Comparison of ENCODE assay signal across 22 cellular contexts in genomic region chr17:65567566-65567965, GRCh38. TPM values are rescaled to one million over a fixed set of nuclear protein-coding genes. Genes with fewer than 3 reads are reported as not detected.
DNase-seq lines count a peak whose midpoint lies in the region; ATAC-seq, FAIRE-seq and TF ChIP-seq lines count a peak whose summit lies in the region.
"Had no signal": no experiment of that assay in that cellular context is flagged by ENCODE, and none has a peak within 500 bp of the region (broad histone marks: within the 10 kb centered on the region; RNA-seq: fewer than 3 reads in every experiment).

No MANE protein-coding gene starts in this region.

- H3K27me3 ChIP-seq in GM12878 (replicated peaks in 1 of 2; ENCODE audit: control insufficient read depth in 2 of 2, insufficient read depth in 2 of 2, low read length in 1 of 2) (no peaks in the 10 kb centered on the region), mammary epithelial cell (ENCODE audit: insufficient read depth, low read length) (no peaks in the 10 kb centered on the region)

- peak; percentile 64 for ATAC-seq in GM12878
- peak; percentile 27 to 42 for ATAC-seq in naive B cell (ENCODE audit: low read depth in 2 of 2)
- no peak for ATAC-seq in GM21367 (IDR thresholded peaks at IDR 0.05; ENCODE audit: unreplicated experiment)
- ATAC-seq: HepG2 had no signal

- peak overlapping the region in 1 of 6 donors; percentile 12 for H3K27ac Mint-ChIP-seq in naive B cell
- H3K27ac Mint-ChIP-seq: CD4-positive, alpha-beta T cell; IgD-negative memory B cell had no signal

- peak overlapping the region in 1 of 8 donors; percentile 70 for H3K4me3 Mint-ChIP-seq in naive B cell
- H3K4me3 Mint-ChIP-seq: CD4-positive, alpha-beta T cell had no signal

- peaks cover 0 to 1% (median 0%) of the 10 kb centered on the region in 7 donors for H3K9me3 Mint-ChIP-seq in naive B cell
- H3K9me3 Mint-ChIP-seq: CD4-positive, alpha-beta T cell; IgD-negative memory B cell had no signal

- H3K27me3 Mint-ChIP-seq in naive B cell: peaks cover 3 to 40% (median 9%) of the 10 kb centered on the region in 3 donors
- H3K27me3 Mint-ChIP-seq: CD4-positive, alpha-beta T cell had no signal

- FAIRE-seq in GM12891 (lab: Jason Lieb, UNC) (no peak), GM12878 (lab: Jason Lieb, UNC) (no peak)
- FAIRE-seq: A204.1, D721Med, GM12892, GM18507, HepG2 had no signal

- dilution Hi-C loops in mammary epithelial cell (cut with HindIII; ENCODE audit: low sequenced_read_pairs): no loop called here

- intact Hi-C loops in GM12878 (cut with micrococcal nuclease; ENCODE audit: unreplicated experiment): loop anchor here (5.0 to 10.0 kb wide), 2 partner anchors 227 to 350 kb away; no protein-coding TSS in a partner anchor
- intact Hi-C loops in mammary epithelial cell (cut with micrococcal nuclease): no loop called here

- H3K36me3 Mint-ChIP-seq in naive B cell: no peaks in the 10 kb centered on the region
- H3K36me3 Mint-ChIP-seq: IgD-negative memory B cell had no signal

- RAD21 ChIA-PET in GM12878 (lab: Charles Lee; ENCODE audit: unreplicated experiment): interaction anchor here (0.7 to 1.5 kb wide), 5 partner anchors 124 to 338 kb away, joined by 3 to 4 read pairs (median 3); no protein-coding TSS in a partner anchor

- BruUV-seq in GM12878 (replicated peaks; lab: Mats Ljungman, UMichigan): no TSS peak
- BruUV-seq in mammary epithelial cell (replicated peaks; lab: Mats Ljungman, UMichigan): no TSS peak

- H3K79me2 ChIP-seq in GM12878 (ENCODE audit: control insufficient read depth, insufficient read depth, low read length) (no peaks in the 10 kb centered on the region), mammary epithelial cell (ENCODE audit: insufficient read depth, low read length) (no peaks in the 10 kb centered on the region)

- H4K20me1 ChIP-seq in GM12878 (ENCODE audit: control insufficient read depth, insufficient read depth) (no peaks in the 10 kb centered on the region), mammary epithelial cell (ENCODE audit: insufficient read depth, low read length) (no peaks in the 10 kb centered on the region)

- H3K4me1 Mint-ChIP-seq in naive B cell: peaks cover 9 to 50% (median 10%) of the 10 kb centered on the region in 3 donors

- no peak overlapping the region; the same call in 1 of the 2 replicates for H3K4me2 ChIP-seq in GM12878 (ENCODE audit: control insufficient read depth, insufficient read depth)
- H3K4me2 ChIP-seq in mammary epithelial cell (ENCODE audit: insufficient read depth, low read depth, low read length): no peak overlapping the region

- TF ChIP-seq RAD21 in GM12878 (IDR thresholded peaks at IDR 0.05; ENCODE audit: insufficient read depth, low read depth, low read length): no peak

- H3K9me3 ChIP-seq in GM12878 (replicated peaks; ENCODE audit: control insufficient read depth, insufficient read depth, low read length): no peaks in the 10 kb centered on the region; the same call in 2 of the 3 replicates
- no peaks in the 10 kb centered on the region for H3K9me3 ChIP-seq in mammary epithelial cell (replicated peaks; ENCODE audit: insufficient read depth, low read length)
- H3K9me3 ChIP-seq: BE2C, Caco-2, HAP-1 had no signal

- in situ Hi-C loops in GM12878 (cut with MboI): loop anchor here (25.0 kb wide), 1 partner anchor 605 kb away; no protein-coding TSS in a partner anchor
- in situ Hi-C loops in mammary epithelial cell (cut with MboI; ENCODE audit: low sequenced_read_pairs in 2 of 2): no loop called here

- H3K4me3 ChIP-seq in GM12878 (no peak overlapping the region), mammary epithelial cell (replicated peaks in 1 of 3; ENCODE audit: insufficient read depth in 1 of 3, low read depth in 2 of 3, low read length in 3 of 3) (no peak overlapping the region), coronary artery (no peak overlapping the region)
- H3K4me3 ChIP-seq: HAP-1 had no signal

- no peak overlapping the region; the same call in 1 of the 2 replicates for H3K9ac ChIP-seq in GM12878 (ENCODE audit: control insufficient read depth, insufficient read depth, low read length)
- H3K9ac ChIP-seq in mammary epithelial cell (ENCODE audit: insufficient read depth, low read length): no peak overlapping the region

- H3K27ac ChIP-seq in GM12878 (ENCODE audit: control insufficient read depth, insufficient read depth) (peak overlapping the region; percentile 28; the same call in 1 of the 2 replicates), mammary epithelial cell (ENCODE audit: insufficient read depth, low read depth, low read length) (no peak overlapping the region), coronary artery (no peak overlapping the region)

- SMC1A ChIA-PET in GM12878 (lab: Charles Lee; ENCODE audit: uncharacterized antibody, unreplicated experiment): interaction anchor here (0.7 to 2.9 kb wide), 7 partner anchors 9 to 518 kb away, joined by 3 to 8 read pairs (median 3); no protein-coding TSS in a partner anchor

- peak; percentile 52 to 59; a peak in 2 of 4 replicates for TF ChIP-seq EP300 in GM12878 (IDR thresholded peaks at IDR 0.05; ENCODE audit: borderline replicate concordance in 1 of 2, control insufficient read depth in 1 of 2, low read depth in 2 of 2, low read length in 2 of 2)

- POLR2A ChIA-PET in GM12878 (lab: Charles Lee): interaction anchor here (1.0 to 1.8 kb wide), 2 partner anchors 8 to 10 kb away, joined by 3 to 6 read pairs; no protein-coding TSS in a partner anchor

- TF ChIP-seq POLR2A in GM12891 (IDR thresholded peaks at IDR 0.05; ENCODE audit: low read depth, low read length): no peak
- no peak for TF ChIP-seq POLR2A in GM12878 (IDR thresholded peaks at IDR 0.05; ENCODE audit: low read depth, low read length)

- H3K36me3 ChIP-seq in GM12878 (ENCODE audit: control insufficient read depth in 2 of 2, insufficient read depth in 2 of 2, low read length in 1 of 2) (no peaks in the 10 kb centered on the region), mammary epithelial cell (ENCODE audit: insufficient read depth, low read length) (no peaks in the 10 kb centered on the region)
- H3K36me3 ChIP-seq: BE2C, HAP-1 had no signal

- CTCF ChIA-PET in GM12878 (lab: Yijun Ruan, JAX): interaction anchor here (0.5 to 1.2 kb wide), 5 partner anchors 11 to 381 kb away, joined by 3 to 6 read pairs (median 3); no protein-coding TSS in a partner anchor
- CTCF ChIA-PET in mammary epithelial cell (lab: Charles Lee; ENCODE audit: low non-redundant PET): no interaction called here

- no peak for TF ChIP-seq CTCF in GM12878 (IDR thresholded peaks at IDR 0.05 in 2 of 3, conservative IDR thresholded peaks at IDR 0.05 in 1 of 3; ENCODE audit: control insufficient read depth in 2 of 3, extremely low read depth in 1 of 3, insufficient read depth in 1 of 3, low read depth in 3 of 3, low read length in 3 of 3)
- no peak for TF ChIP-seq CTCF in mammary epithelial cell (conservative IDR thresholded peaks at IDR 0.05 in 1 of 2, IDR thresholded peaks at IDR 0.05 in 1 of 2; ENCODE audit: extremely low read depth in 1 of 2, insufficient read depth in 1 of 2, low read depth in 1 of 2, low read length in 2 of 2)
- TF ChIP-seq CTCF in coronary artery (IDR thresholded peaks at IDR 0.05): no peak

- DNase-seq in GM12891 (ENCODE audit: insufficient read length, low spot score): no peak
- no peak for DNase-seq in GM12878 (ENCODE audit: low read depth, low spot score)
- no peak for DNase-seq in naive B cell
- DNase-seq in mammary epithelial cell: no peak
- DNase-seq in coronary artery (ENCODE audit: low spot score): no peak
- DNase-seq in activated T-cell treated with anti-CD3 and anti-CD28 coated beads for 4 hours: no peak
- DNase-seq: ACHN; BE2C; C1 segment of cervical spinal cord; Caco-2; CD4-positive, alpha-beta T cell; DMS79; GDM1; KBM-7 had no signal

- peaks cover 42% of the 10 kb centered on the region for H3K4me1 ChIP-seq in GM12878 (ENCODE audit: control insufficient read depth, insufficient read depth, low read length)
- H3K4me1 ChIP-seq in mammary epithelial cell (ENCODE audit: insufficient read depth, low read length): no peaks in the 10 kb centered on the region
- H3K4me1 ChIP-seq: BE2C, HAP-1 had no signal

- H2AFZ ChIP-seq in GM12878 (ENCODE audit: control insufficient read depth, low read depth, low read length): peak overlapping the region; percentile 26; the same call in 1 of the 2 replicates
- no peak overlapping the region for H2AFZ ChIP-seq in mammary epithelial cell (ENCODE audit: low read depth, low read length)

- WGBS in GM12878 (ENCODE audit: insufficient coverage, insufficient replicate concordance, low lambda C conversion rate, missing lambda C conversion rate): 5% methylated on average over 12 of the region's 12 CpGs
- WGBS in mammary epithelial cell (ENCODE audit: low coverage, missing lambda C conversion rate): 86% methylated on average over 11 of the region's 12 CpGs

TF ChIP-seq in GM12891, 5 proteins besides CTCF, POLR2A, EP300 and RAD21 (continues in another document):
- TF ChIP-seq POU2F2 (IDR thresholded peaks at IDR 0.05; ENCODE audit: low read depth, low read length): no peak
- TF ChIP-seq SPI1 (IDR thresholded peaks at IDR 0.05; ENCODE audit: low read depth, low read length): peak; percentile 76

TF ChIP-seq in GM12878, 131 proteins besides CTCF, POLR2A, EP300 and RAD21 (continues in another document):
- TF ChIP-seq NR2F1 (conservative IDR thresholded peaks at IDR 0.05) (peak; percentile 89), IKZF1 (conservative IDR thresholded peaks at IDR 0.05) (peak; percentile 80), BMI1 (IDR thresholded peaks at IDR 0.05; ENCODE audit: borderline replicate concordance) (0 out of 2 replicates have a peak, but pooled peaks have one; percentile 31)

RNA-seq across cellular contexts. Expression of gene AXIN2, which starts 6.1 kb away (rescaled TPM):
- polyA plus RNA-seq in GM12891 (2012; ENCODE audit: low read depth, missing spikeins): 1.0 TPM
- total RNA-seq in GM12878 (2013; cell fraction: nucleolus; rRNA removed): 14.6 and 16.2 TPM in 2 replicates
- total RNA-seq in GM12878 (2014; rRNA removed): 4.2 and 4.6 TPM in 2 replicates
- 2.5 and 3.5 TPM in 2 replicates for total RNA-seq in GM12878 (2014; rRNA removed; fragmentation: Illumina TruSeq; extraction: Trizol)
- 7.2 and 7.8 TPM in 2 replicates for total RNA-seq in GM12878 (2021)
- polyA plus RNA-seq in GM12878 (2011; ENCODE audit: low read depth): 0.68 TPM
- 2.5 and 3.7 TPM in 2 replicates for polyA plus RNA-seq in GM12878 (2011; rRNA removed)
- 3.2 and 3.5 TPM in 2 replicates for polyA plus RNA-seq in GM12878 (2011; cell fraction: cytosol; rRNA removed)
- 8.9 and 17.6 TPM in 2 replicates for polyA plus RNA-seq in GM12878 (2011; cell fraction: nucleus; rRNA removed)
- 0.72 and 1.5 TPM in 2 replicates for polyA plus RNA-seq in GM12878 (2012)
- 1.9 and 2.6 TPM in 2 replicates for polyA plus RNA-seq in GM12878 (2014; fragmentation: Illumina TruSeq; extraction: Trizol)
- under 1 TPM; 0.47 to 0.66 TPM for polyA plus RNA-seq in GM12878 (2014; fragmentation: Nextera tagmentation; extraction: Ambion mirVana)
- 4.4 and 4.8 TPM in 2 replicates for polyA plus RNA-seq in GM12878 (2014; rRNA removed)
- polyA plus RNA-seq in GM12878 (2016; fragmentation: Nextera tagmentation; extraction: Ambion mirVana): 1 to 10 TPM in 1 of 2 experiments, under 1 TPM in 1; 0.58 to 1.6 TPM
- 4.1 and 6.0 TPM in 2 replicates for polyA minus RNA-seq in GM12878 (2011; rRNA and poly(A)+ RNA removed)
- polyA minus RNA-seq in GM12878 (2011; cell fraction: cytosol; rRNA and poly(A)+ RNA removed): 1.5 and 1.7 TPM in 2 replicates
- 7.3 and 10.1 TPM in 2 replicates for polyA minus RNA-seq in GM12878 (2011; cell fraction: nucleus; rRNA and poly(A)+ RNA removed)
- polyA plus RNA-seq in naive B cell (ENCODE audit: low read depth in 6 of 6): 1 to 10 TPM in 1 of 6 donors, under 1 TPM in 2, not detected in 3; 0.08 to 4.7 (median 0.69) TPM
- total RNA-seq in mammary epithelial cell: under 1 TPM; 0.14 to 0.67 TPM
- polyA plus RNA-seq in mammary epithelial cell: 0.01 TPM
- polyA minus RNA-seq in mammary epithelial cell: not detected
